ENCODE assay signal across 16 cellular contexts in genomic region chr9:22731786-22732185, GRCh38.
DNase-seq lines count a peak whose midpoint lies in the region; ATAC-seq and TF ChIP-seq lines count a peak whose summit lies in the region.
"Had no signal": no experiment of that assay in that cellular context is flagged by ENCODE, and none has a peak within 500 bp of the region (broad histone marks: within the 10 kb centered on the region; RNA-seq: fewer than 3 reads in every experiment).

No MANE protein-coding gene starts in this region.

- no peak overlapping the region for H3K4me2 ChIP-seq in GM23338
- no peak overlapping the region for H3K4me2 ChIP-seq in mesendoderm (ENCODE audit: low read length)

- no peaks in the 10 kb centered on the region for H3K4me1 ChIP-seq in GM23338 (ENCODE audit: insufficient read depth)
- H3K4me1 ChIP-seq in mesendoderm (ENCODE audit: control insufficient read depth, low read depth, low read length), result no peaks in the 10 kb centered on the region
- H3K4me1 ChIP-seq in stomach, result no peaks in the 10 kb centered on the region

- no peaks in the 10 kb centered on the region for H3K79me2 ChIP-seq in GM23338 (replicated peaks; ENCODE audit: insufficient read depth)
- no peaks in the 10 kb centered on the region for H3K79me2 ChIP-seq in mesendoderm (ENCODE audit: control insufficient read depth, insufficient read depth, low read length)

- H3K27ac Mint-ChIP-seq in GM23338, result no peak overlapping the region
- H3K27ac Mint-ChIP-seq: CD4-positive, alpha-beta memory T cell; H9 had no signal

- no peak overlapping the region for H2BK15ac ChIP-seq in mesendoderm (replicated peaks; ENCODE audit: low read depth)

- H3K27me3 Mint-ChIP-seq in GM23338 (ENCODE audit: insufficient read depth, low read depth, poor library complexity), result peaks cover 4% of the 10 kb centered on the region
- H3K27me3 Mint-ChIP-seq: CD4-positive, alpha-beta memory T cell had no signal

- no peak for TF ChIP-seq CTCF in GM23338 (conservative IDR thresholded peaks at IDR 0.05; ENCODE audit: low read depth in 2 of 2)
- no peak for TF ChIP-seq CTCF in stomach (IDR thresholded peaks at IDR 0.05)

- no peak overlapping the region for H3K4me3 Mint-ChIP-seq in GM23338
- H3K4me3 Mint-ChIP-seq: CD4-positive, alpha-beta memory T cell; H9 had no signal

- no peak overlapping the region for H3K4ac ChIP-seq in mesendoderm (ENCODE audit: low read depth, low read length)

- no peak overlapping the region for H2AK5ac ChIP-seq in mesendoderm (ENCODE audit: low read length)

- WGBS in mesendoderm (ENCODE audit: extremely low coverage, insufficient coverage, low lambda C conversion rate), result no CpG with 5 or more reads among the region's 3 CpGs
- WGBS in stomach, 5 donors, result 67 to 89% (median 72%) methylated on average over 3 of the region's 3 CpGs

- no peak for TF ChIP-seq EP300 in stomach (IDR thresholded peaks at IDR 0.05)

- no peaks in the 10 kb centered on the region for H3K36me3 Mint-ChIP-seq in GM23338 (ENCODE audit: low read depth)
- H3K36me3 Mint-ChIP-seq: CD4-positive, alpha-beta memory T cell had no signal

- DNase-seq in GM23338 (ENCODE audit: low spot score) (peak; percentile 3), M059J (ENCODE audit: low read depth) (peak; percentile 59), RPMI7951 (ENCODE audit: low read depth) (peak; percentile 15), mesendoderm (peak; percentile 77), NCI-H2107 treated with DMSO at 0.1 percent for 48 hours (lab: John Stamatoyannopoulos, UW; ENCODE audit: unreplicated experiment) (no peak), stomach (no peak)
- DNase-seq: 8988T; C1 segment of cervical spinal cord; CD4-positive, alpha-beta memory T cell; COR-L47; DMS153; DND-41; GM23248; H9 had no signal

- no peaks in the 10 kb centered on the region for H3F3A ChIP-seq in GM23338 (replicated peaks; ENCODE audit: low read depth)

- no peaks in the 10 kb centered on the region for H3K27me3 ChIP-seq in GM23338 (ENCODE audit: insufficient read depth)
- H3K27me3 ChIP-seq in mesendoderm (ENCODE audit: insufficient read depth, low read length, poor library complexity), result no peaks in the 10 kb centered on the region
- H3K27me3 ChIP-seq in stomach, result no peaks in the 10 kb centered on the region

- no peak overlapping the region for H3K9ac ChIP-seq in mesendoderm (ENCODE audit: low read length)
- H3K9ac ChIP-seq: GM23248 had no signal

- peaks cover 0 to 4% (median 0%) of the 10 kb centered on the region in 4 donors for H3K9me3 ChIP-seq in stomach

- no peak overlapping the region for H2BK5ac ChIP-seq in mesendoderm (ENCODE audit: low read length)

- intact Hi-C loops in stomach (cut with DNase I; ENCODE audit: low total_unique reads), result no loop called here

- no peak overlapping the region for H3K23ac ChIP-seq in mesendoderm (ENCODE audit: low read length)

- TF ChIP-seq POLR2A in stomach (IDR thresholded peaks at IDR 0.05), result no peak

- no peak overlapping the region for H4K5ac ChIP-seq in mesendoderm (ENCODE audit: low read length)

- ATAC-seq in GM23338 (no peak), GM18868 (IDR thresholded peaks at IDR 0.05; ENCODE audit: unreplicated experiment) (no peak)
- ATAC-seq: HCT116 had no signal

- H4K20me1 ChIP-seq in GM23338 (replicated peaks; ENCODE audit: insufficient read depth), result no peaks in the 10 kb centered on the region

- no peak overlapping the region for H2AFZ ChIP-seq in GM23338

- H3K27ac ChIP-seq in GM23338 (ENCODE audit: low read depth), result no peak overlapping the region
- H3K27ac ChIP-seq in mesendoderm (ENCODE audit: low read depth, low read length), result no peak overlapping the region
- no peak overlapping the region for H3K27ac ChIP-seq in stomach
- H3K27ac ChIP-seq: GM23248 had no signal

- H3K4me3 ChIP-seq in GM23338 (no peak overlapping the region), mesendoderm (ENCODE audit: low read length) (no peak overlapping the region), stomach (no peak overlapping the region)
- H3K4me3 ChIP-seq: GM23248 had no signal

- H3K18ac ChIP-seq in mesendoderm (ENCODE audit: low read length), result no peak overlapping the region

- H3K36me3 ChIP-seq in GM23338 (ENCODE audit: insufficient read depth) (no peaks in the 10 kb centered on the region), mesendoderm (ENCODE audit: control insufficient read depth, insufficient read depth, low read length) (no peaks in the 10 kb centered on the region), stomach (no peaks in the 10 kb centered on the region)

- no peaks in the 10 kb centered on the region; the same call in 2 of the 3 replicates for H3K9me3 Mint-ChIP-seq in GM23338
- H3K9me3 Mint-ChIP-seq: H9 had no signal

- H2BK120ac ChIP-seq in mesendoderm (ENCODE audit: low read depth, low read length), result no peak overlapping the region

- H3K56ac ChIP-seq in mesendoderm (ENCODE audit: low read length), result no peak overlapping the region

- H4K8ac ChIP-seq in mesendoderm (ENCODE audit: low read depth, low read length), result no peak overlapping the region

- no peaks in the 10 kb centered on the region for H3K4me1 Mint-ChIP-seq in GM23338
- H3K4me1 Mint-ChIP-seq: CD4-positive, alpha-beta memory T cell; H9 had no signal

- no peaks in the 10 kb centered on the region for H3K79me1 ChIP-seq in mesendoderm (ENCODE audit: low read length)

- H3K9me2 ChIP-seq in GM23338 (ENCODE audit: insufficient read depth), result 0 out of 2 replicates have a peak, but pooled peaks cover 5% of the 10 kb centered on the region

TF ChIP-seq in GM23338, 12 proteins besides CTCF, POLR2A, EP300 and RAD21 (continues in another document):
- TF ChIP-seq JUNB (IDR thresholded peaks at IDR 0.05; ENCODE audit: unreplicated experiment) (no peak), EZH2 (IDR thresholded peaks at IDR 0.05; ENCODE audit: low read depth, unreplicated experiment) (no peak), NANOG (IDR thresholded peaks at IDR 0.05; ENCODE audit: borderline replicate concordance) (no peak), POLR2AphosphoS5 (IDR thresholded peaks at IDR 0.05; ENCODE audit: low read depth) (no peak), ZNF331 (CRISPR knock-in tag; IDR thresholded peaks at IDR 0.05; ENCODE audit: low read depth) (no peak), REST (IDR thresholded peaks at IDR 0.05; ENCODE audit: unreplicated experiment) (no peak), STAT1 (IDR thresholded peaks at IDR 0.05; ENCODE audit: unreplicated experiment) (no peak)

Comparison
In these comparisons a context has a peak if more than half of its experiments do, and no peak if none do; other contexts are left out.
1. DNase-seq: peak in GM23338 (single experiment), M059J (single experiment), RPMI7951 (single experiment) and mesendoderm (single experiment); none in NCI-H2107 treated with DMSO at 0.1 percent for 48 hours (single experiment) and stomach (single experiment).